In the genomic region with DNA sequence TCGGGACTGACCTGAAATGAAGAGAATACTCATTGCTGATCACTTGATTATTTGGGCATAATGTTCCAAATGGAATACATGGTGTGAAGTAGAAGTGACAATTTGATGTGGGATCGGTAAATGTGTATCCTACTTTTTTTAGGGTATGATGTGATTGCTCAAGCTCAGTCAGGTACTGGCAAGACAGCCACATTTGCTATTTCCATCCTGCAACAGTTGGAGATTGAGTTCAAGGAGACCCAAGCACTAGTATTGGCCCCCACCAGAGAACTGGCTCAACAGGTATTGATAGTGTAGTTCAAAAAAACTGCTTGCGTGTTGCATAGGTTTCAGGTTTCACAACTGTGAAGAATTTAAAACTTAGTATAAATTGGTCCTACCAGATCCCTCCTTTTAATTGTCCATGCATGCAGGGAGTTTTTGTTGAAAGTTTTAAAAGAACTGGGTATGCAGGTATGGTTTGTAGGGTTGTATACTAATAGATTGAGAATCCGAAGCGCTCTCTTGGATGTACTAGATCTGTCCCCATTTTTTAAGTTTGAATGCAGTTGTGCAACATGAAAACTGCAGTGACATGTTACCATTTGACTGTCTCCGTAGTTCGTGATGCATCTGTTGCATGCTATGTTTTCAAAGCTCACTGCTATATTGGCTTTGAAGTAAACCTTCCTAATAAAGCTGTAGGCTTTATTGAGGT, we compare ENCODE assay signal across 8 cellular contexts. TPM values are rescaled to one million over a fixed set of nuclear protein-coding genes. Genes with fewer than 3 reads are reported as not detected.
DNase-seq lines count a peak whose midpoint lies in the region; ATAC-seq and TF ChIP-seq lines count a peak whose summit lies in the region.

No MANE protein-coding gene starts in this region.

- H3K4me2 ChIP-seq in KMS-11: peak overlapping the region; percentile 80

- H3K36me3 Mint-ChIP-seq in CD4-positive, CD25-positive, alpha-beta regulatory T cell: peaks cover 53% of the 10 kb centered on the region
- peaks cover 60% of the 10 kb centered on the region for H3K36me3 Mint-ChIP-seq in nephron (ENCODE audit: low read depth)

- TF ChIP-seq CTCF in KMS-11 (conservative IDR thresholded peaks at IDR 0.05; ENCODE audit: low read depth, low read length) (no peak), coronary artery (IDR thresholded peaks at IDR 0.05) (no peak), nephron (IDR thresholded peaks at IDR 0.05; ENCODE audit: unreplicated experiment in 3 of 3) (no peak)

- H3K27ac ChIP-seq in CD4-positive, CD25-positive, alpha-beta regulatory T cell (ENCODE audit: insufficient read depth, low read length, poor library complexity, severe bottlenecking): peak overlapping the region; percentile 97
- H3K27ac ChIP-seq in KMS-11 (peak overlapping the region; percentile 95), coronary artery (peak overlapping the region; percentile 96 to 98)

- H3K4me1 ChIP-seq in CD4-positive, CD25-positive, alpha-beta regulatory T cell (ENCODE audit: control insufficient read depth, insufficient read depth, low read length, poor library complexity, severe bottlenecking): peaks cover 54% of the 10 kb centered on the region
- peaks cover 37% of the 10 kb centered on the region for H3K4me1 ChIP-seq in KMS-11 (ENCODE audit: low read depth, poor library complexity, severe bottlenecking)

- peaks cover 39 to 72% (median 55%) of the 10 kb centered on the region in 4 donors for H3K4me1 Mint-ChIP-seq in CD4-positive, CD25-positive, alpha-beta regulatory T cell
- H3K4me1 Mint-ChIP-seq in nephron: peaks cover 34% of the 10 kb centered on the region

- peak overlapping the region; percentile 99 to 100 (median 99) for H3K27ac Mint-ChIP-seq in CD4-positive, CD25-positive, alpha-beta regulatory T cell
- H3K27ac Mint-ChIP-seq in nephron: peak overlapping the region; percentile 98 to 100 (median 99)

- peaks cover 0 to 3% (median 0%) of the 10 kb centered on the region in 7 donors for H3K9me3 Mint-ChIP-seq in CD4-positive, CD25-positive, alpha-beta regulatory T cell
- no peaks in the 10 kb centered on the region for H3K9me3 Mint-ChIP-seq in nephron

- no peaks in the 10 kb centered on the region for H3K27me3 ChIP-seq in CD4-positive, CD25-positive, alpha-beta regulatory T cell (ENCODE audit: control insufficient read depth, insufficient read depth, low read length)
- no peaks in the 10 kb centered on the region for H3K27me3 ChIP-seq in KMS-11 (ENCODE audit: insufficient read depth, low read depth)

- peak overlapping the region; percentile 96 for H3K4me3 ChIP-seq in CD4-positive, CD25-positive, alpha-beta regulatory T cell (ENCODE audit: low read depth, low read length)
- H3K4me3 ChIP-seq in KMS-11 (IDR thresholded peaks at IDR 0.05; ENCODE audit: insufficient read depth, low read depth, low read length) (no peak overlapping the region), coronary artery (peak overlapping the region; percentile 96)

- H3K9me3 ChIP-seq in CD4-positive, CD25-positive, alpha-beta regulatory T cell (ENCODE audit: control insufficient read depth in 2 of 2, low read length in 2 of 2): no peaks in the 10 kb centered on the region

- H3K4me3 Mint-ChIP-seq in CD4-positive, CD25-positive, alpha-beta regulatory T cell: peak overlapping the region; percentile 97 to 100 (median 100)
- peak overlapping the region; percentile 95 to 98 (median 98) for H3K4me3 Mint-ChIP-seq in nephron

- DNase-seq in CD4-positive, CD25-positive, alpha-beta regulatory T cell: no peak
- DNase-seq in coronary artery (ENCODE audit: low spot score): no peak
- no peak for DNase-seq in iPS-NIHi7 (ENCODE audit: extremely low spot score)
- DNase-seq in NCI-H1436 (lab: John Stamatoyannopoulos, UW): no peak
- no peak for DNase-seq in superior temporal gyrus (ENCODE audit: extremely low spot score)
- DNase-seq in putamen (ENCODE audit: low spot score): no peak

- ATAC-seq in CD4-positive, CD25-positive, alpha-beta regulatory T cell (ENCODE audit: low read depth in 2 of 2): no peak

- H3K79me2 ChIP-seq in KMS-11 (ENCODE audit: insufficient read depth, low read depth): peaks cover 60% of the 10 kb centered on the region

- peaks cover 58% of the 10 kb centered on the region for H3K36me3 ChIP-seq in CD4-positive, CD25-positive, alpha-beta regulatory T cell (ENCODE audit: control insufficient read depth, insufficient read depth, low read length)
- H3K36me3 ChIP-seq in KMS-11 (ENCODE audit: insufficient read depth): peaks cover 57% of the 10 kb centered on the region

- peaks cover 59% of the 10 kb centered on the region for H4K20me1 ChIP-seq in KMS-11 (ENCODE audit: insufficient read depth)

- peaks cover 15% of the 10 kb centered on the region for H3K27me3 Mint-ChIP-seq in CD4-positive, CD25-positive, alpha-beta regulatory T cell
- no peaks in the 10 kb centered on the region for H3K27me3 Mint-ChIP-seq in nephron (ENCODE audit: low read depth)

- no peak overlapping the region for H2AFZ ChIP-seq in KMS-11 (ENCODE audit: low read depth)

- peak overlapping the region; percentile 98 for H3K9ac ChIP-seq in KMS-11

RNA-seq across cellular contexts. Expression of a gene that starts 1.6 kb away (rescaled TPM):
- 900 TPM for total RNA-seq in CD4-positive, CD25-positive, alpha-beta regulatory T cell
- polyA plus RNA-seq in CD4-positive, CD25-positive, alpha-beta regulatory T cell: 100 to 1,000 TPM; 203 to 253 (median 230) TPM

RNA-seq across cellular contexts. Expression of a gene that starts 21.3 kb away (rescaled TPM):
- 16.8 TPM for total RNA-seq in CD4-positive, CD25-positive, alpha-beta regulatory T cell
- polyA plus RNA-seq in CD4-positive, CD25-positive, alpha-beta regulatory T cell: 10 to 100 TPM; 15.6 to 40.2 (median 24.9) TPM

RNA-seq across cellular contexts. Expression of a gene that starts 57.5 kb away (rescaled TPM):
- total RNA-seq in CD4-positive, CD25-positive, alpha-beta regulatory T cell: not detected
- not detected for polyA plus RNA-seq in CD4-positive, CD25-positive, alpha-beta regulatory T cell
